8 cellular contexts compared by ENCODE assay signal in the genomic region with DNA sequence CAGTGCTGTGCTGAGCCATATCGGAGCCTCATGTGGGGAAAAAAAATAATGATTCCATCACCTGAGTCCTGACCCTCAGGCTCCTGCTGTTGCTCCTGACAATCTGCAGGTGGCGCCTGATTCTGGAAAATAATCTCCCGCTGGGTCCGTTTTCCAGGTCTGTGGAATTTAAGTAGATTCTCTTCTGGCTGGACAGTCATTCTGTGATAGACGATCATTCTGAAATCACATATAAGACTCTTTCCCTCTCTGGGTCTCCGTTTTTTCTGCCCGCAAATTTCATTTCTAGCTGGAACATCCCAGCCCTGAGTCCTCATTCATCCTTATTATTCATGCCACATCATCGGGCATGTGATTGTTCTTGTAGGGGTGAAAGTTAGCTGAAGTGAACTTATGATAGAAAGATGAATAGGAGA. TPM values are rescaled to one million over a fixed set of nuclear protein-coding genes. Genes with fewer than 3 reads are reported as not detected.
DNase-seq lines count a peak whose midpoint lies in the region; ATAC-seq and TF ChIP-seq lines count a peak whose summit lies in the region.

No MANE protein-coding gene starts in this region.

- H3K27me3 ChIP-seq in SU-DHL-6 (ENCODE audit: low read length) (no peaks in the 10 kb centered on the region), vagina (no peaks in the 10 kb centered on the region)

- H3K4me1 Mint-ChIP-seq in activated T-cell treated with anti-CD3 and anti-CD28 coated beads, Interleukin-2, amount 50 U/mL, for 72 hours (ENCODE audit: low read depth), result peaks cover 10% of the 10 kb centered on the region
- peaks cover 0 to 3% of the 10 kb centered on the region in 2 donors for H3K4me1 Mint-ChIP-seq in effector memory CD8-positive, alpha-beta T cell (ENCODE audit: low read depth in 2 of 2)

- H4K20me1 ChIP-seq in SU-DHL-6 (ENCODE audit: low read depth, low read length), result no peaks in the 10 kb centered on the region

- no peak overlapping the region for H3K4me3 Mint-ChIP-seq in activated T-cell treated with anti-CD3 and anti-CD28 coated beads, Interleukin-2, amount 50 U/mL, for 72 hours
- H3K4me3 Mint-ChIP-seq in effector memory CD8-positive, alpha-beta T cell, result no peak overlapping the region

- H3K9ac ChIP-seq in SU-DHL-6 (ENCODE audit: low read length), result no peak overlapping the region

- DNase-seq in activated T-cell treated with anti-CD3 and anti-CD28 coated beads, Interleukin-2, amount 50 U/mL, for 72 hours, result peak; percentile 24 to 28
- DNase-seq in activated T-cell treated with anti-CD3 and anti-CD28 coated beads, Interleukin-2, amount 50 U/mL, for 1 hour, result no peak
- DNase-seq in NCI-H1105 (lab: John Stamatoyannopoulos, UW) (peak; percentile 43), medulla oblongata (ENCODE audit: extremely low spot score) (peak; percentile 86), vagina (ENCODE audit: extremely low spot score in 2 of 2) (no peak)
- no peak for DNase-seq in effector memory CD8-positive, alpha-beta T cell
- DNase-seq in activated CD8-positive, alpha-beta memory T cell treated with anti-CD3 and anti-CD28 coated beads, Interleukin-2, amount 50 U/mL, for 48 hours, result no peak

- intact Hi-C loops in vagina (cut with DNase I), result loop anchor here (5.0 kb wide), 2 partner anchors 192 to 332 kb away; no protein-coding TSS in a partner anchor

- TF ChIP-seq CTCF in SU-DHL-6 (IDR thresholded peaks at IDR 0.05; ENCODE audit: insufficient read depth, low read length, poor library complexity, severe bottlenecking) (peak; percentile 63), vagina (IDR thresholded peaks at IDR 0.05) (peak; percentile 87 to 97 (median 90))

- no peak overlapping the region for H2AFZ ChIP-seq in SU-DHL-6 (ENCODE audit: low read depth, low read length, severe bottlenecking)

- no peak for TF ChIP-seq POLR2A in vagina (IDR thresholded peaks at IDR 0.05)

- H3K27ac ChIP-seq in SU-DHL-6 (ENCODE audit: low read depth, low read length) (no peak overlapping the region), vagina (no peak overlapping the region)

- H3K36me3 Mint-ChIP-seq in activated T-cell treated with anti-CD3 and anti-CD28 coated beads, Interleukin-2, amount 50 U/mL, for 72 hours (ENCODE audit: insufficient read depth in 2 of 2), result no peaks in the 10 kb centered on the region
- H3K36me3 Mint-ChIP-seq in effector memory CD8-positive, alpha-beta T cell (ENCODE audit: insufficient read depth), result no peaks in the 10 kb centered on the region

- ATAC-seq in activated T-cell treated with anti-CD3 and anti-CD28 coated beads, Interleukin-2, amount 50 U/mL, for 72 hours (replicated peaks in 1 of 2), result peak in 1 of 2 donors; percentile 51
- peak; percentile 45 for ATAC-seq in effector memory CD8-positive, alpha-beta T cell (replicated peaks)

- H3K4me3 ChIP-seq in SU-DHL-6 (ENCODE audit: insufficient read depth, low read length, poor library complexity, severe bottlenecking) (no peak overlapping the region), vagina (no peak overlapping the region)

- no peaks in the 10 kb centered on the region for H3K4me1 ChIP-seq in vagina

- H3K79me2 ChIP-seq in SU-DHL-6 (ENCODE audit: insufficient read depth, low read length), result no peaks in the 10 kb centered on the region

- H3K9me3 ChIP-seq in SU-DHL-6 (ENCODE audit: insufficient read depth, low read length), result no peaks in the 10 kb centered on the region
- no peaks in the 10 kb centered on the region for H3K9me3 ChIP-seq in vagina

- H3K4me2 ChIP-seq in SU-DHL-6 (ENCODE audit: low read depth, low read length, poor library complexity, severe bottlenecking), result no peak overlapping the region

- no peaks in the 10 kb centered on the region for H3K9me2 ChIP-seq in SU-DHL-6 (replicated peaks; ENCODE audit: insufficient read depth, low read length)

- H3K36me3 ChIP-seq in SU-DHL-6 (ENCODE audit: low read length) (no peaks in the 10 kb centered on the region), vagina (no peaks in the 10 kb centered on the region)

- H3F3A ChIP-seq in SU-DHL-6 (ENCODE audit: insufficient read depth), result no peaks in the 10 kb centered on the region

- no peak overlapping the region for H3K27ac Mint-ChIP-seq in activated T-cell treated with anti-CD3 and anti-CD28 coated beads, Interleukin-2, amount 50 U/mL, for 72 hours
- H3K27ac Mint-ChIP-seq in effector memory CD8-positive, alpha-beta T cell, result no peak overlapping the region

- H3K27me3 Mint-ChIP-seq in activated T-cell treated with anti-CD3 and anti-CD28 coated beads, Interleukin-2, amount 50 U/mL, for 72 hours (ENCODE audit: low read depth), result peaks cover 17% of the 10 kb centered on the region
- H3K27me3 Mint-ChIP-seq in effector memory CD8-positive, alpha-beta T cell, result peaks cover 0 to 6% of the 10 kb centered on the region in 2 donors

- no peaks in the 10 kb centered on the region for H3K9me3 Mint-ChIP-seq in activated T-cell treated with anti-CD3 and anti-CD28 coated beads, Interleukin-2, amount 50 U/mL, for 72 hours
- H3K9me3 Mint-ChIP-seq in effector memory CD8-positive, alpha-beta T cell, result no peaks in the 10 kb centered on the region

RNA-seq across cellular contexts. Expression of a gene that starts 22.1 kb away (rescaled TPM):
- 10 to 100 TPM; 14.5 to 26.6 TPM for total RNA-seq in activated T-cell treated with anti-CD3 and anti-CD28 coated beads, Interleukin-2, amount 50 U/mL, for 72 hours
- total RNA-seq in vagina, result 56.2 TPM

Comparison
In these comparisons a context has a peak if more than half of its experiments do, and no peak if none do; other contexts are left out.
1. DNase-seq: peak in activated T-cell treated with anti-CD3 and anti-CD28 coated beads, Interleukin-2, amount 50 U/mL, for 72 hours (2 of 2), NCI-H1105 (single experiment) and medulla oblongata (single experiment); none in activated T-cell treated with anti-CD3 and anti-CD28 coated beads, Interleukin-2, amount 50 U/mL, for 1 hour (single experiment), effector memory CD8-positive, alpha-beta T cell (0 of 3), vagina (0 of 2) and activated CD8-positive, alpha-beta memory T cell treated with anti-CD3 and anti-CD28 coated beads, Interleukin-2, amount 50 U/mL, for 48 hours (single experiment).